In genomic region chr17:43445009-43445589, GRCh38 we compare ENCODE assay signal across 21 cellular contexts. TPM values are rescaled to one million over a fixed set of nuclear protein-coding genes. Genes with fewer than 3 reads are reported as not detected.
DNase-seq lines count a peak whose midpoint lies in the region; ATAC-seq and TF ChIP-seq lines count a peak whose summit lies in the region.
"Had no signal": no experiment of that assay in that cellular context is flagged by ENCODE, and none has a peak within 500 bp of the region (broad histone marks: within the 10 kb centered on the region; RNA-seq: fewer than 3 reads in every experiment).

No MANE protein-coding gene starts in this region.

- H3K4me3 ChIP-seq in mucosa of descending colon = no peak overlapping the region
- H3K4me3 ChIP-seq: GM23248, stomach, upper lobe of left lung had no signal

- ATAC-seq in foreskin keratinocyte (no peak), mucosa of descending colon (peak; percentile 22), HG03378 (IDR thresholded peaks at IDR 0.05; ENCODE audit: unreplicated experiment) (no peak), Right ventricle myocardium inferior (no peak), Right ventricle myocardium superior (ENCODE audit: poor library complexity) (no peak)

- no peaks in the 10 kb centered on the region for H3K27me3 ChIP-seq in foreskin keratinocyte
- H3K27me3 ChIP-seq: stomach, upper lobe of left lung had no signal

- peaks cover 18% of the 10 kb centered on the region for H3K4me1 ChIP-seq in foreskin keratinocyte
- no peaks in the 10 kb centered on the region for H3K4me1 ChIP-seq in mucosa of descending colon (ENCODE audit: low read depth)

- no peaks in the 10 kb centered on the region for H3K9me3 ChIP-seq in mucosa of descending colon
- H3K9me3 ChIP-seq: stomach, upper lobe of left lung had no signal

- peak overlapping the region; percentile 87 for H3K27ac ChIP-seq in foreskin keratinocyte
- H3K27ac ChIP-seq: GM23248, stomach, upper lobe of left lung, WERI-Rb-1 had no signal

- TF ChIP-seq CTCF in foreskin keratinocyte (conservative IDR thresholded peaks at IDR 0.05) (no peak), mucosa of descending colon (IDR thresholded peaks at IDR 0.05) (no peak)

- H3K36me3 ChIP-seq in mucosa of descending colon (ENCODE audit: low read depth) = no peaks in the 10 kb centered on the region
- H3K36me3 ChIP-seq: stomach, upper lobe of left lung, WERI-Rb-1 had no signal

- DNase-seq in NCI-H748 (lab: John Stamatoyannopoulos, UW; ENCODE audit: unreplicated experiment) = peak; percentile 15
- no peak for DNase-seq in NCI-H748 treated with DMSO at 0.1 percent for 48 hours (lab: John Stamatoyannopoulos, UW)
- no peak for DNase-seq in foreskin keratinocyte
- DNase-seq in mucosa of descending colon = no peak
- no peak for DNase-seq in Right ventricle myocardium inferior (ENCODE audit: missing footprints)
- no peak for DNase-seq in HPDE6-E6E7 (ENCODE audit: extremely low spot score)
- no peak for DNase-seq in Right ventricle myocardium superior
- DNase-seq: 8988T; activated CD4-positive, alpha-beta T cell treated with anti-CD3 and anti-CD28 coated beads, Interleukin-2, amount 10 ng/mL, durations not matched to agents 7 days and 5 days; CD8-positive, alpha-beta memory T cell; cortex of kidney; DMS153; GM23248; KBM-7; NCI-H1436; NCI-H524 treated with DMSO at 0.1 percent for 48 hours; stimulated activated CD8-positive, alpha-beta memory T cell treated with anti-CD3 and anti-CD28 coated beads, Interleukin-4, amount 100 ng/mL, for 48 hours; stomach; upper lobe of left lung; WERI-Rb-1 had no signal

- intact Hi-C loops in mucosa of descending colon (cut with DNase I, micrococcal nuclease) (no loop called here), Right ventricle myocardium inferior (cut with DNase I) (no loop called here), Right ventricle myocardium superior (cut with DNase I) (no loop called here)

RNA-seq across cellular contexts. Expression of gene DHX8, which starts 38.7 kb away (rescaled TPM):
- total RNA-seq in foreskin keratinocyte (43.3 and 45.4 TPM in 2 replicates), mucosa of descending colon (10 to 100 TPM; 41.0 to 54.7 (median 46.9) TPM), Right ventricle myocardium inferior (22.3 TPM), Right ventricle myocardium superior (26.1 TPM)
- polyA plus RNA-seq in foreskin keratinocyte = 28.7 and 28.9 TPM in 2 replicates

RNA-seq across cellular contexts. Expression of gene ARL4D, which starts 46.3 kb away (rescaled TPM):
- total RNA-seq in foreskin keratinocyte (21.9 and 24.6 TPM in 2 replicates), mucosa of descending colon (10 to 100 TPM in 1 of 3 donors, 1 to 10 TPM in 2; 2.3 to 34.3 (median 3.2) TPM), Right ventricle myocardium inferior (8.4 TPM), Right ventricle myocardium superior (7.0 TPM)
- 26.9 and 30.9 TPM in 2 replicates for polyA plus RNA-seq in foreskin keratinocyte
